Comparison of ENCODE assay signal across 32 cellular contexts in the genomic region with DNA sequence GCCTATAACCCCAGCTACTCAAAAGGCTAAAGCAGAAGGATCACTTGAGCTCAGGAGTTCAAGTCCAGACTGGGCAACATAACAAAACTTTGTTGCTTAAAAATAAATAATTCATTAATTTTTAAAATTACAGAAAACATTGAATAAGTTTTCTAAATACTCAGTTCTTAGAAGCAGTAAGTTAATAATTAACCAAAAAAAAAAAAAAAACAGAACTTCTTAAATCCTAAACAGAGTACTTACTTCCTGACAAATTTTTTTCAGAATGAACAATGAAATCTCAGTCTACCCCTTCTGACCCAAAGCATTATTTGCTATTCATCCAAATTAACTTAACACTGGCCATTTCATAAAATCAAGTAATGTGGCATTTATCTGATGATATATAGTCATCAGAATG.
"Had no signal": no experiment of that assay in that cellular context is flagged by ENCODE, and none has a peak within 500 bp of the region (broad histone marks: within the 10 kb centered on the region; RNA-seq: fewer than 3 reads in every experiment).

No MANE protein-coding gene starts in this region.

- H3K9me3 Mint-ChIP-seq: activated B cell treated with CpG ODN at 0.5 μM for 24 hours; activated CD8-positive, alpha-beta T cell treated with anti-CD3 and anti-CD28 coated beads for 36 hours; activated T-cell treated with anti-CD3 and anti-CD28 coated beads, Interleukin-2, amount 50 U/mL, for 4 hours; activated T-helper 17 cell treated with anti-CD3 and anti-CD28 coated beads, Interleukin-2, amount 50 U/mL, for 72 hours; effector memory CD8-positive, alpha-beta T cell; T-helper 2 cell treated with Interferon-gamma antibody and Interleukin-4, amounts not matched to agents 5 μg/mL and 100 μg/mL, for 36 hours had no signal

- H3K27ac Mint-ChIP-seq: activated B cell treated with CpG ODN at 0.5 μM for 24 hours; activated CD8-positive, alpha-beta T cell treated with anti-CD3 and anti-CD28 coated beads for 36 hours; activated naive CD8-positive, alpha-beta T cell; activated T-helper 17 cell treated with anti-CD3 and anti-CD28 coated beads, Interleukin-2, amount 50 U/mL, for 72 hours; effector memory CD8-positive, alpha-beta T cell; T-helper 17 cell; T-helper 2 cell treated with Interferon-gamma antibody and Interleukin-4, amounts not matched to agents 5 μg/mL and 100 μg/mL, for 36 hours had no signal

- H3K27me3 Mint-ChIP-seq: activated B cell treated with CpG ODN at 0.5 μM for 24 hours; activated CD8-positive, alpha-beta T cell treated with anti-CD3 and anti-CD28 coated beads for 36 hours had no signal

- H3K27me3 ChIP-seq: body of pancreas, esophagus muscularis mucosa, foreskin keratinocyte, gastrocnemius medialis had no signal

- FAIRE-seq: colon had no signal

- H3K4me1 Mint-ChIP-seq: activated B cell treated with CpG ODN at 0.5 μM for 24 hours; activated T-helper 17 cell treated with anti-CD3 and anti-CD28 coated beads, Interleukin-2, amount 50 U/mL, for 72 hours; T-helper 17 cell had no signal

- H3K36me3 ChIP-seq: esophagus muscularis mucosa, gastrocnemius medialis, WERI-Rb-1 had no signal

- H3K4me1 ChIP-seq: foreskin keratinocyte, gastrocnemius medialis had no signal

- H3K4me3 Mint-ChIP-seq: activated B cell treated with CpG ODN at 0.5 μM for 24 hours; activated CD8-positive, alpha-beta T cell treated with anti-CD3 and anti-CD28 coated beads for 36 hours; activated naive CD8-positive, alpha-beta T cell; activated T-cell treated with anti-CD3 and anti-CD28 coated beads, Interleukin-2, amount 50 U/mL, for 4 hours; activated T-helper 17 cell treated with anti-CD3 and anti-CD28 coated beads, Interleukin-2, amount 50 U/mL, for 72 hours; effector memory CD8-positive, alpha-beta T cell; T-helper 17 cell; T-helper 2 cell treated with Interferon-gamma antibody and Interleukin-4, amounts not matched to agents 5 μg/mL and 100 μg/mL, for 36 hours had no signal

- DNase-seq: activated B cell treated with CpG ODN at 0.5 μM for 24 hours; activated CD4-positive, alpha-beta T cell treated with anti-CD3 and anti-CD28 coated beads for 48 hours; activated CD4-positive, alpha-beta T cell treated with anti-CD3 and anti-CD28 coated beads, Interleukin-2, amount 50 U/mL, for 1 hour; activated CD4-positive, alpha-beta T cell treated with anti-CD3 and anti-CD28 coated beads, Interleukin-2, amount 50 U/mL, for 48 hours; activated CD8-positive, alpha-beta memory T cell treated with anti-CD3 and anti-CD28 coated beads for 24 hours; activated CD8-positive, alpha-beta T cell treated with anti-CD3 and anti-CD28 coated beads for 36 hours; activated effector memory CD4-positive, alpha-beta T cell treated with Interleukin-2 at 50 U/mL for 16 hours; activated gamma-delta T cell treated with Interleukin-2 at 50 U/mL for 16 hours; activated naive CD4-positive, alpha-beta T cell treated with anti-CD3 and anti-CD28 coated beads, Interleukin-2, amount 50 U/mL, for 16 hours; activated naive CD4-positive, alpha-beta T cell treated with Interleukin-2 at 50 U/mL for 16 hours; activated T-cell treated with anti-CD3 and anti-CD28 coated beads, Interleukin-2, amount 50 U/mL, for 4 hours; amygdala; aorta; body of pancreas; caudate nucleus; cortex of kidney; dermis blood vessel endothelial cell; effector CD4-positive, alpha-beta T cell; effector memory CD8-positive, alpha-beta T cell; erythroblast; foreskin keratinocyte; gastrocnemius medialis; glutamatergic neuron; T-helper 1 cell; T-helper 17 cell; T1000; WERI-Rb-1 had no signal

- H3K9me3 ChIP-seq: body of pancreas, esophagus muscularis mucosa, gastrocnemius medialis had no signal

- H3K27ac ChIP-seq: body of pancreas, esophagus muscularis mucosa, foreskin keratinocyte, gastrocnemius medialis, WERI-Rb-1 had no signal

- H3K4me3 ChIP-seq: body of pancreas, esophagus muscularis mucosa, gastrocnemius medialis had no signal
